In genomic region chr14:35420036-35420811, GRCh38 we compare ENCODE assay signal across 14 cellular contexts. TPM values are rescaled to one million over a fixed set of nuclear protein-coding genes. Genes with fewer than 3 reads are reported as not detected.
DNase-seq lines count a peak whose midpoint lies in the region; ATAC-seq, FAIRE-seq and TF ChIP-seq lines count a peak whose summit lies in the region.
"Had no signal": no experiment of that assay in that cellular context is flagged by ENCODE, and none has a peak within 500 bp of the region (broad histone marks: within the 10 kb centered on the region; RNA-seq: fewer than 3 reads in every experiment).

No MANE protein-coding gene starts in this region.

- POLR2A ChIA-PET in A549 (lab: Yijun Ruan, JAX) = interaction anchor here (0.6 kb wide), 1 partner anchor 16 kb away, joined by 3 read pairs; the partner anchor contains the start of gene NFKBIA

- H3K9me3 ChIP-seq in A549 (peaks cover 9% of the 10 kb centered on the region; the same call in 2 of the 3 replicates), HAP-1 (no peaks in the 10 kb centered on the region)
- H3K9me3 ChIP-seq: BLaER1 had no signal

- peak overlapping the region; percentile 49 to 69; a peak in 5 of 6 replicates for H3K27ac ChIP-seq in A549
- H3K27ac ChIP-seq: BLaER1 had no signal

- TF ChIP-seq RAD21 in A549 (conservative IDR thresholded peaks at IDR 0.05 in 1 of 2, IDR thresholded peaks at IDR 0.05 in 1 of 2) = no peak

- DNase-seq in A549 (ENCODE audit: low read depth in 1 of 2, low spot score in 1 of 2) (no peak), H54 (ENCODE audit: insufficient read length, low spot score) (peak; percentile 23), SK-N-DZ (ENCODE audit: low spot score) (peak; percentile 91), fibroblast of peridontal ligament (ENCODE audit: extremely low read depth) (peak; percentile 81), HAP-1 (ENCODE audit: low spot score in 2 of 2) (no peak), middle frontal gyrus (ENCODE audit: extremely low spot score, low spot score) (no peak)
- no peak for DNase-seq in activated T-helper 2 cell treated with anti-CD3 and anti-CD28 coated beads, Interferon-gamma antibody, Interleukin-2, Interleukin-4, amounts not matched to agents 10 μg/mL and 5 μg/mL and 100 μg/mL, durations not matched to agents 14 hours and 24 hours and 36 hours (ENCODE audit: low spot score)
- DNase-seq in stimulated activated CD4-positive, alpha-beta T cell treated with anti-CD3 and anti-CD28 coated beads, Interleukin-12 subunit alpha, Interleukin-12 subunit beta, amount 100 ng/mL, for 4 hours = no peak
- DNase-seq: activated CD4-positive, CD25-positive, alpha-beta regulatory T cell; activated T-cell treated with anti-CD3 and anti-CD28 coated beads, Interleukin-2, amount 50 U/mL, for 72 hours; retina; stimulated activated naive CD8-positive, alpha-beta T cell treated with anti-CD3 and anti-CD28 coated beads, Interleukin-15, Interleukin-2, amounts not matched to agents 100 U/mL and 50 U/mL, for 24 hours had no signal

- no peak overlapping the region for H3K27ac Mint-ChIP-seq in activated T-helper 2 cell treated with anti-CD3 and anti-CD28 coated beads, Interferon-gamma antibody, Interleukin-2, Interleukin-4, amounts not matched to agents 10 μg/mL and 5 μg/mL and 100 μg/mL, durations not matched to agents 14 hours and 24 hours and 36 hours
- H3K27ac Mint-ChIP-seq: activated T-cell treated with anti-CD3 and anti-CD28 coated beads, Interleukin-2, amount 50 U/mL, for 72 hours; brain had no signal

- CTCF ChIA-PET in A549 (lab: Yijun Ruan, JAX) = interaction anchor here (0.8 to 4.4 kb wide), 8 partner anchors 10 to 697 kb away, joined by 3 to 41 read pairs (median 4); no protein-coding TSS in a partner anchor

- H3K4me1 Mint-ChIP-seq in activated T-helper 2 cell treated with anti-CD3 and anti-CD28 coated beads, Interferon-gamma antibody, Interleukin-2, Interleukin-4, amounts not matched to agents 10 μg/mL and 5 μg/mL and 100 μg/mL, durations not matched to agents 14 hours and 24 hours and 36 hours (ENCODE audit: low read depth) = peaks cover 38% of the 10 kb centered on the region

- no peak for TF ChIP-seq CTCF in A549 (IDR thresholded peaks at IDR 0.05)

- in situ Hi-C loops in HAP-1 (cut with MboI; ENCODE audit: low sequenced_read_pairs) = loop anchor here (10.0 to 25.0 kb wide), 2 partner anchors 265 to 858 kb away; no protein-coding TSS in a partner anchor

- no peak overlapping the region for H3K4me3 Mint-ChIP-seq in activated T-helper 2 cell treated with anti-CD3 and anti-CD28 coated beads, Interferon-gamma antibody, Interleukin-2, Interleukin-4, amounts not matched to agents 10 μg/mL and 5 μg/mL and 100 μg/mL, durations not matched to agents 14 hours and 24 hours and 36 hours (ENCODE audit: low read depth)
- H3K4me3 Mint-ChIP-seq: activated T-cell treated with anti-CD3 and anti-CD28 coated beads, Interleukin-2, amount 50 U/mL, for 72 hours; brain had no signal

- H3K4me1 ChIP-seq in A549 = peaks cover 41% of the 10 kb centered on the region
- H3K4me1 ChIP-seq in HAP-1 = no peaks in the 10 kb centered on the region

- TF ChIP-seq POLR2A in A549 (IDR thresholded peaks at IDR 0.05; ENCODE audit: low read length) (no peak), H54 (IDR thresholded peaks at IDR 0.05; ENCODE audit: low read depth, low read length) (no peak)

- FAIRE-seq in A549 (lab: Jason Lieb, UNC) (no peak), H54 (lab: Jason Lieb, UNC) (peak; percentile 48)

- 59% methylated on average over 7 of the region's 7 CpGs for WGBS in A549 (ENCODE audit: missing lambda C conversion rate)

- intact Hi-C loops in activated T-helper 2 cell treated with anti-CD3 and anti-CD28 coated beads, Interferon-gamma antibody, Interleukin-2, Interleukin-4, amounts not matched to agents 10 μg/mL and 5 μg/mL and 100 μg/mL, durations not matched to agents 14 hours and 24 hours and 36 hours (cut with micrococcal nuclease) = loop anchor here (5.0 kb wide), 1 partner anchor 748 kb away; no protein-coding TSS in a partner anchor

- no peaks in the 10 kb centered on the region for H3K36me3 Mint-ChIP-seq in activated T-helper 2 cell treated with anti-CD3 and anti-CD28 coated beads, Interferon-gamma antibody, Interleukin-2, Interleukin-4, amounts not matched to agents 10 μg/mL and 5 μg/mL and 100 μg/mL, durations not matched to agents 14 hours and 24 hours and 36 hours (ENCODE audit: low read depth)
- H3K36me3 Mint-ChIP-seq: brain had no signal

- H3K27me3 ChIP-seq in HAP-1 (ENCODE audit: low read depth) = no peaks in the 10 kb centered on the region
- H3K27me3 ChIP-seq: BLaER1 had no signal

- H3K27me3 Mint-ChIP-seq in activated T-helper 2 cell treated with anti-CD3 and anti-CD28 coated beads, Interferon-gamma antibody, Interleukin-2, Interleukin-4, amounts not matched to agents 10 μg/mL and 5 μg/mL and 100 μg/mL, durations not matched to agents 14 hours and 24 hours and 36 hours (ENCODE audit: low read depth) = no peaks in the 10 kb centered on the region

- TF ChIP-seq EP300 in A549 (IDR thresholded peaks at IDR 0.05) = no peak

- peak; percentile 20 to 46; a peak in 4 of 6 replicates for ATAC-seq in A549
- ATAC-seq: activated T-cell treated with anti-CD3 and anti-CD28 coated beads, Interleukin-2, amount 50 U/mL, for 72 hours; stimulated activated naive CD8-positive, alpha-beta T cell treated with anti-CD3 and anti-CD28 coated beads, Interleukin-15, Interleukin-2, amounts not matched to agents 100 U/mL and 50 U/mL, for 24 hours had no signal

- H3K4me3 ChIP-seq in A549 (no peak overlapping the region), HAP-1 (no peak overlapping the region)
- H3K4me3 ChIP-seq: BLaER1 had no signal

- H3K9me3 Mint-ChIP-seq in activated T-helper 2 cell treated with anti-CD3 and anti-CD28 coated beads, Interferon-gamma antibody, Interleukin-2, Interleukin-4, amounts not matched to agents 10 μg/mL and 5 μg/mL and 100 μg/mL, durations not matched to agents 14 hours and 24 hours and 36 hours = peaks cover 4% of the 10 kb centered on the region

- peak overlapping the region; percentile 52 for H3K4me2 ChIP-seq in A549
- H3K4me2 ChIP-seq: BLaER1 had no signal

- no peaks in the 10 kb centered on the region for H3K36me3 ChIP-seq in HAP-1 (replicated peaks)
- H3K36me3 ChIP-seq: BLaER1 had no signal

TF ChIP-seq in A549, 52 proteins besides CTCF, POLR2A, EP300 and RAD21:
- TF ChIP-seq HDAC2 (IDR thresholded peaks at IDR 0.05) (no peak), ZFP36 (IDR thresholded peaks at IDR 0.05; ENCODE audit: borderline replicate concordance, partially characterized antibody) (no peak), FOXS1 (CRISPR knock-in tag; IDR thresholded peaks at IDR 0.05) (no peak), CHD4 (IDR thresholded peaks at IDR 0.05; ENCODE audit: borderline replicate concordance) (no peak), EHMT2 (IDR thresholded peaks at IDR 0.05; ENCODE audit: low read depth) (no peak), E2F6 (IDR thresholded peaks at IDR 0.05; ENCODE audit: borderline replicate concordance, low read depth) (no peak)
TF ChIP-seq in A549: peak in this region for 0.

RNA-seq across cellular contexts. Expression of gene NFKBIA, which starts 15.7 kb away (rescaled TPM):
- polyA plus RNA-seq in A549 (2011; rRNA removed) (65.0 and 102 TPM in 2 replicates), A549 (2017; fragmentation: RNase III; extraction: RNeasy Plus Mini Kit Qiagen cat#74134 plus additional on column Dnase treatment) (101 to 115 TPM (median 103 TPM) in 3 replicates)
- polyA plus RNA-seq in A549 (2012; cell fraction: cytosol; rRNA removed) = 239 and 266 TPM in 2 replicates
- 490 and 573 TPM in 2 replicates for polyA plus RNA-seq in A549 (2012; cell fraction: nucleus; rRNA removed)
- polyA minus RNA-seq in A549 (2011; rRNA and poly(A)+ RNA removed) = 335 and 379 TPM in 2 replicates
- polyA plus RNA-seq in SK-N-DZ (2014; cell fraction: cytosol; rRNA removed) = 39.1 and 52.8 TPM in 2 replicates
- 109 and 143 TPM in 2 replicates for polyA plus RNA-seq in SK-N-DZ (2014; cell fraction: nucleus; rRNA removed)
- 386 and 390 TPM in 2 replicates for total RNA-seq in activated T-helper 2 cell treated with anti-CD3 and anti-CD28 coated beads, Interferon-gamma antibody, Interleukin-2, Interleukin-4, amounts not matched to agents 10 μg/mL and 5 μg/mL and 100 μg/mL, durations not matched to agents 14 hours and 24 hours and 36 hours

Comparison
In these comparisons a context has a peak if more than half of its experiments do, and no peak if none do; other contexts are left out.
1. DNase-seq: peak in H54 (single experiment), SK-N-DZ (single experiment) and fibroblast of peridontal ligament (single experiment); none in A549 (0 of 2), HAP-1 (0 of 2), activated T-helper 2 cell treated with anti-CD3 and anti-CD28 coated beads, Interferon-gamma antibody, Interleukin-2, Interleukin-4, amounts not matched to agents 10 μg/mL and 5 μg/mL and 100 μg/mL, durations not matched to agents 14 hours and 24 hours and 36 hours (single experiment), middle frontal gyrus (single experiment) and stimulated activated CD4-positive, alpha-beta T cell treated with anti-CD3 and anti-CD28 coated beads, Interleukin-12 subunit alpha, Interleukin-12 subunit beta, amount 100 ng/mL, for 4 hours (single experiment).